17 cellular contexts compared by ENCODE assay signal in the genomic region with DNA sequence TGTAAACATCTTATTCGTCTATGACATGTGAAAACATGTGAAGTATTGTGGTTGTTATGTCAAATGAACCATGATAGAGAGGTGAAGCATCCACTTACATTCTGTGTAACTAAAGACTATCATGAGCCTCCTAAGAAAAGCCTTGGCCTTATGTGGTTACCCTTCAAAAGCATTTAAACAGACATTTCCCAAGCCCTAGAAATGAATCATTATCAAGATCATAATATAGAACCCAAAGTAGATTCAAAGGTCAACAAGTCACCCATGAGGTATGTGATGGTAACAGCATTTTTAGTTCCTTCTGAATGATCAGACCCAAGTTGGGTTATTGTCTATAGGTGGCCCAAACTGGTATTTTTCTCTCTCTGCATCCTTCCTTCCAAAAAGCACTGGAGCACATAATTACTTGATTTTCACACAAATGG.
A peak's percentile ranks its signal among the peaks of the same experiment; 100 is the strongest.
DNase-seq lines count a peak whose midpoint lies in the region; TF ChIP-seq lines count a peak whose summit lies in the region.
"Had no signal": no experiment of that assay in that cellular context is flagged by ENCODE, and none has a peak within 500 bp of the region (broad histone marks: within the 10 kb centered on the region; RNA-seq: fewer than 3 reads in every experiment).

No MANE protein-coding gene starts in this region.

- peak; percentile 63 for TF ChIP-seq EP300 in Ishikawa (IDR thresholded peaks at IDR 0.05; ENCODE audit: borderline replicate concordance)

- DNase-seq in DMS79 treated with DMSO at 0.1 percent for 48 hours (lab: John Stamatoyannopoulos, UW) (peak; percentile 94), NCI-H748 (lab: John Stamatoyannopoulos, UW; ENCODE audit: unreplicated experiment) (peak; percentile 67), fibroblast of peridontal ligament (ENCODE audit: extremely low read depth) (peak; percentile 3), KG1 (lab: John Stamatoyannopoulos, UW) (no peak), OCI-M1 (lab: John Stamatoyannopoulos, UW) (no peak)
- no peak for DNase-seq in stimulated activated naive CD4-positive, alpha-beta T cell treated with Interleukin-2 at 50 U/mL for 16 hours (lab: John Stamatoyannopoulos, UW)
- DNase-seq: AML-193; effector CD8-positive, alpha-beta T cell; heart right ventricle; islet precursor cell; mesenchymal stem cell; naive thymus-derived CD8-positive, alpha-beta T cell; NCI-H524 treated with DMSO at 0.1 percent for 48 hours; stimulated activated CD4-positive, alpha-beta T cell treated with anti-CD3 and anti-CD28 coated beads, Interleukin-4, amount 100 ng/mL, for 1 hour; substantia nigra; T1000 had no signal

- no peak for TF ChIP-seq RAD21 in Ishikawa (IDR thresholded peaks at IDR 0.05; ENCODE audit: low read depth)

TF ChIP-seq in Ishikawa, 13 proteins besides CTCF, POLR2A, EP300 and RAD21:
- TF ChIP-seq TCF12 (IDR thresholded peaks at IDR 0.05; ENCODE audit: low read depth) (peak; percentile 72; the same call in 1 of the 2 replicates), CREB1 (IDR thresholded peaks at IDR 0.05; ENCODE audit: low read depth) (no peak), FOXM1 (IDR thresholded peaks at IDR 0.05; ENCODE audit: borderline replicate concordance, low read depth) (peak; percentile 25; the same call in 1 of the 2 replicates), NFIC (IDR thresholded peaks at IDR 0.05) (peak; percentile 74), TEAD4 (IDR thresholded peaks at IDR 0.05) (peak; percentile 86), ZBTB7A (IDR thresholded peaks at IDR 0.05; ENCODE audit: low read depth) (no peak), CEBPB (IDR thresholded peaks at IDR 0.05) (peak; percentile 42; the same call in 1 of the 2 replicates)
TF ChIP-seq in Ishikawa: peak in this region for 5.

Comparison
In these comparisons a context has a peak if more than half of its experiments do, and no peak if none do; other contexts are left out.
1. DNase-seq: peak in DMS79 treated with DMSO at 0.1 percent for 48 hours (single experiment), NCI-H748 (single experiment) and fibroblast of peridontal ligament (single experiment); none in stimulated activated naive CD4-positive, alpha-beta T cell treated with Interleukin-2 at 50 U/mL for 16 hours (single experiment), KG1 (single experiment) and OCI-M1 (single experiment).